In genomic region chr2:46780801-46781445, GRCh38 we compare ENCODE assay signal across 1 cellular context.
TF ChIP-seq lines count a peak whose summit lies in the region.

No MANE protein-coding gene starts in this region.

TF ChIP-seq in GM12878, 131 proteins besides CTCF, POLR2A, EP300 and RAD21 (continued from another document):
- TF ChIP-seq MLLT1 (IDR thresholded peaks at IDR 0.05) (no peak), YY1 (IDR thresholded peaks at IDR 0.05; ENCODE audit: low read depth, low read length) (no peak), RUNX3 (IDR thresholded peaks at IDR 0.05; ENCODE audit: low read length) (no peak), SMAD5 (IDR thresholded peaks at IDR 0.05; ENCODE audit: low read depth) (no peak), POLR2AphosphoS5 (IDR thresholded peaks at IDR 0.05; ENCODE audit: low read length) (no peak), SREBF1 (IDR thresholded peaks at IDR 0.05; ENCODE audit: low read length) (no peak), EZH2 (IDR thresholded peaks at IDR 0.05; ENCODE audit: borderline replicate concordance, control insufficient read depth, low read depth, low read length) (no peak), ZNF217 (IDR thresholded peaks at IDR 0.05) (no peak)
- TF ChIP-seq, protein P1, sequence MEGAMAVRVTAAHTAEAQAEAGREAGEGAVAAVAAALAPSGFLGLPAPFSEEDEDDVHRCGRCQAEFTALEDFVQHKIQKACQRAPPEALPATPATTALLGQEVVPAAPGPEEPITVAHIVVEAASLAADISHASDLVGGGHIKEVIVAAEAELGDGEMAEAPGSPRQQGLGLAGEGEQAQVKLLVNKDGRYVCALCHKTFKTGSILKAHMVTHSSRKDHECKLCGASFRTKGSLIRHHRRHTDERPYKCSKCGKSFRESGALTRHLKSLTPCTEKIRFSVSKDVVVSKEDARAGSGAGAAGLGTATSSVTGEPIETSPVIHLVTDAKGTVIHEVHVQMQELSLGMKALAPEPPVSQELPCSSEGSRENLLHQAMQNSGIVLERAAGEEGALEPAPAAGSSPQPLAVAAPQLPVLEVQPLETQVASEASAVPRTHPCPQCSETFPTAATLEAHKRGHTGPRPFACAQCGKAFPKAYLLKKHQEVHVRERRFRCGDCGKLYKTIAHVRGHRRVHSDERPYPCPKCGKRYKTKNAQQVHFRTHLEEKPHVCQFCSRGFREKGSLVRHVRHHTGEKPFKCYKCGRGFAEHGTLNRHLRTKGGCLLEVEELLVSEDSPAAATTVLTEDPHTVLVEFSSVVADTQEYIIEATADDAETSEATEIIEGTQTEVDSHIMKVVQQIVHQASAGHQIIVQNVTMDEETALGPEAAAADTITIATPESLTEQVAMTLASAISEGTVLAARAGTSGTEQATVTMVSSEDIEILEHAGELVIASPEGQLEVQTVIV (IDR thresholded peaks at IDR 0.05; ENCODE audit: borderline replicate concordance, partially characterized antibody): no peak
